1 cellular context compared by ENCODE assay signal in genomic region chr1:1677718-1678580, GRCh38.
TF ChIP-seq lines count a peak whose summit lies in the region.

No MANE protein-coding gene starts in this region.

TF ChIP-seq in IMR-90, 13 proteins besides CTCF, POLR2A, EP300 and RAD21 (continued from another document):
- TF ChIP-seq RCOR1 (IDR thresholded peaks at IDR 0.05; ENCODE audit: insufficient replicate concordance, low read length): no peak
- no peak for TF ChIP-seq CHD1 (IDR thresholded peaks at IDR 0.05; ENCODE audit: low read depth, low read length)
- no peak for TF ChIP-seq SMC3 (IDR thresholded peaks at IDR 0.05; ENCODE audit: low read depth, low read length)
- TF ChIP-seq BHLHE40 (IDR thresholded peaks at IDR 0.05; ENCODE audit: low read depth, low read length): no peak
- no peak for TF ChIP-seq MAFK (IDR thresholded peaks at IDR 0.05; ENCODE audit: low read depth, low read length)
- TF ChIP-seq MAZ (IDR thresholded peaks at IDR 0.05; ENCODE audit: borderline replicate concordance, low read depth, low read length): no peak
- TF ChIP-seq USF2 (IDR thresholded peaks at IDR 0.05; ENCODE audit: low read depth, low read length): no peak
- no peak for TF ChIP-seq NFE2L2 (IDR thresholded peaks at IDR 0.05; ENCODE audit: low read depth, low read length)
- TF ChIP-seq CEBPB (IDR thresholded peaks at IDR 0.05; ENCODE audit: low read depth, low read length): no peak
- TF ChIP-seq, protein P1, sequence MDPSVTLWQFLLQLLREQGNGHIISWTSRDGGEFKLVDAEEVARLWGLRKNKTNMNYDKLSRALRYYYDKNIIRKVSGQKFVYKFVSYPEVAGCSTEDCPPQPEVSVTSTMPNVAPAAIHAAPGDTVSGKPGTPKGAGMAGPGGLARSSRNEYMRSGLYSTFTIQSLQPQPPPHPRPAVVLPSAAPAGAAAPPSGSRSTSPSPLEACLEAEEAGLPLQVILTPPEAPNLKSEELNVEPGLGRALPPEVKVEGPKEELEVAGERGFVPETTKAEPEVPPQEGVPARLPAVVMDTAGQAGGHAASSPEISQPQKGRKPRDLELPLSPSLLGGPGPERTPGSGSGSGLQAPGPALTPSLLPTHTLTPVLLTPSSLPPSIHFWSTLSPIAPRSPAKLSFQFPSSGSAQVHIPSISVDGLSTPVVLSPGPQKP (IDR thresholded peaks at IDR 0.05; ENCODE audit: borderline replicate concordance, low read depth, low read length): no peak
- TF ChIP-seq FOS (IDR thresholded peaks at IDR 0.05; ENCODE audit: low read depth, low read length): no peak
